Comparison of ENCODE assay signal across 25 cellular contexts in the genomic region with DNA sequence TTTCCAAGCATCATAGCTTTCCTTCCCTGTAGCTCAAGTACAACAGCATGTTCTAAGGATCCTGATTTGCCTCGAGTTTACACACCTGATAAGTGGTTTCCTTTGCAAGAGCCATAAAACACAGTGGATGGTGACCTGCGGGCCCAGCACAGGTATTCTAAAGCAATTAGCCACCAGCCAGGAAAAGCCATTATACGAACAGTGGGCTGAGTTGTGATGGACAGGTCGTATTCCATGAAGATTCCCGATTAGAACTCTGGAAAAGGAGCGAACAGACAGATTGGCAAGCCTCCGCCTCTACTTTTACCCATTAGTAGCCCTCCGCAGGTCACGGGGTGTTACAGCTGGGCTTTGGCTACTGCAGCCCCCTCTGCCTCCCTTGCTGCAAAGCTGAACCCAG.
"Had no signal": no experiment of that assay in that cellular context is flagged by ENCODE, and none has a peak within 500 bp of the region (broad histone marks: within the 10 kb centered on the region; RNA-seq: fewer than 3 reads in every experiment).

No MANE protein-coding gene starts in this region.

- H3K27me3 ChIP-seq: vagina had no signal

- H3K36me3 Mint-ChIP-seq: activated naive CD8-positive, alpha-beta T cell treated with anti-CD3 and anti-CD28 coated beads for 36 hours; stimulated activated naive B cell treated with anti-CD40 and anti-IgM and Interleukin-4, amounts not matched to agents 10 μg/mL and 1 μg/mL and 100 μg/mL, for 72 hours had no signal

- H3K27ac Mint-ChIP-seq: activated B cell treated with CpG ODN at 0.5 μM for 24 hours; activated CD4-positive, alpha-beta T cell treated with anti-CD3 and anti-CD28 coated beads for 36 hours; activated naive CD8-positive, alpha-beta T cell treated with anti-CD3 and anti-CD28 coated beads for 36 hours; activated T-helper 2 cell treated with anti-CD3 and anti-CD28 coated beads, Interferon-gamma antibody, Interleukin-2, Interleukin-4, amounts not matched to agents 10 μg/mL and 5 μg/mL and 100 μg/mL, durations not matched to agents 14 hours and 24 hours and 36 hours; nephron progenitor cell; progenitor cell of endocrine pancreas; stimulated activated naive B cell treated with anti-CD40 and anti-IgM and Interleukin-4, amounts not matched to agents 10 μg/mL and 1 μg/mL and 100 μg/mL, for 72 hours had no signal

- H3K9me3 Mint-ChIP-seq: activated B cell treated with CpG ODN at 0.5 μM for 24 hours; activated naive CD8-positive, alpha-beta T cell treated with anti-CD3 and anti-CD28 coated beads for 36 hours; activated T-cell treated with anti-CD3 and anti-CD28 coated beads, Interleukin-2, amount 50 U/mL, for 4 hours; activated T-helper 2 cell treated with anti-CD3 and anti-CD28 coated beads, Interferon-gamma antibody, Interleukin-2, Interleukin-4, amounts not matched to agents 10 μg/mL and 5 μg/mL and 100 μg/mL, durations not matched to agents 14 hours and 24 hours and 36 hours; central memory CD8-positive, alpha-beta T cell; stimulated activated naive B cell treated with anti-CD40 and anti-IgM and Interleukin-4, amounts not matched to agents 10 μg/mL and 1 μg/mL and 100 μg/mL, for 72 hours had no signal

- H3K9me3 ChIP-seq: breast epithelium, left ventricle myocardium inferior, sigmoid colon, vagina had no signal

- H3K4me2 ChIP-seq: smooth muscle cell had no signal

- H3K27ac ChIP-seq: breast epithelium, left ventricle myocardium inferior, sigmoid colon, vagina had no signal

- H3K4me3 Mint-ChIP-seq: activated B cell treated with CpG ODN at 0.5 μM for 24 hours; activated CD4-positive, alpha-beta T cell treated with anti-CD3 and anti-CD28 coated beads for 36 hours; activated naive CD8-positive, alpha-beta T cell treated with anti-CD3 and anti-CD28 coated beads for 36 hours; activated T-cell treated with anti-CD3 and anti-CD28 coated beads, Interleukin-2, amount 50 U/mL, for 4 hours; central memory CD8-positive, alpha-beta T cell; nephron progenitor cell; stimulated activated naive B cell treated with anti-CD40 and anti-IgM and Interleukin-4, amounts not matched to agents 10 μg/mL and 1 μg/mL and 100 μg/mL, for 72 hours had no signal

- H3K4me3 ChIP-seq: breast epithelium, left ventricle myocardium inferior, sigmoid colon, smooth muscle cell, vagina had no signal

- H3K36me3 ChIP-seq: breast epithelium, left ventricle myocardium inferior, sigmoid colon, vagina had no signal

- DNase-seq: activated B cell treated with CpG ODN at 0.5 μM for 24 hours; activated CD4-positive, alpha-beta T cell treated with anti-CD3 and anti-CD28 coated beads for 36 hours; activated CD4-positive, alpha-beta T cell treated with anti-CD3 and anti-CD28 coated beads, Interleukin-2, amount 50 U/mL, for 4 hours; activated CD8-positive, alpha-beta memory T cell treated with anti-CD3 and anti-CD28 coated beads for 24 hours; activated CD8-positive, alpha-beta memory T cell treated with anti-CD3 and anti-CD28 coated beads, Interleukin-2, amount 50 U/mL, for 48 hours; activated naive CD4-positive, alpha-beta T cell treated with Interleukin-2 at 50 U/mL for 16 hours; activated naive CD8-positive, alpha-beta T cell treated with anti-CD3 and anti-CD28 coated beads for 36 hours; activated T-cell treated with anti-CD3 and anti-CD28 coated beads, Interleukin-2, amount 50 U/mL, for 4 hours; effector memory CD4-positive, alpha-beta T cell; hippocampal formation; left ventricle myocardium inferior; nephron progenitor cell; retina; sigmoid colon; stimulated activated CD4-positive, alpha-beta T cell treated with anti-CD3 and anti-CD28 coated beads, Interleukin-2, amount 100 ng/mL, for 48 hours; stimulated activated CD8-positive, alpha-beta memory T cell treated with anti-CD3 and anti-CD28 coated beads, Interleukin-4, amount 100 ng/mL, for 48 hours; stimulated activated naive B cell treated with anti-CD40 and anti-IgM and Interleukin-4, amounts not matched to agents 10 μg/mL and 1 μg/mL and 100 μg/mL, for 72 hours; T-helper 9 cell had no signal

- ATAC-seq: activated CD4-positive, alpha-beta T cell treated with anti-CD3 and anti-CD28 coated beads for 36 hours; activated T-cell treated with anti-CD3 and anti-CD28 coated beads, Interleukin-2, amount 50 U/mL, for 4 hours; esophagus mucosa; stimulated activated naive B cell treated with anti-CD40 and anti-IgM and Interleukin-4, amounts not matched to agents 10 μg/mL and 1 μg/mL and 100 μg/mL, for 72 hours had no signal
